In the genomic region with DNA sequence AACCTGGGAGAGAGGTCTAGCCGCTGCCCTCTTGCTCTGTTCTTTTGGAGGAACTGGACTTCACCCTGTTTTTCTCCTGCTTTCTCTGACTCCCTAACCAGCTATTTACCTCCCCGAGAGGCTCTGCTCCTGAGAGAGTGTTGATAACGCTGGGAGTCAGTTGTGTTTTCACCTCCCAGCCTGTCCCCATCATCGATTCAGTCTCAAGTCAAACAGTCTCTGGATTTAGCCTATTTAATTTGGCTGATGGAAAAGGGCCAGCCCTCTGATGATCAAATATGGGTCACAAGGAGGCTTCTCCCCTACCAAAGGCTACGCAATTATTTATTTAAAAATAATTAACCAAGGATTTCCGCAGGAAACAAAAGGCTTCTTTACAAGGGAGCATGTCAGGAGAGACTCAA, we compare ENCODE assay signal across 15 cellular contexts. TPM values are rescaled to one million over a fixed set of nuclear protein-coding genes. Genes with fewer than 3 reads are reported as not detected.
"Had no signal": no experiment of that assay in that cellular context is flagged by ENCODE, and none has a peak within 500 bp of the region (broad histone marks: within the 10 kb centered on the region; RNA-seq: fewer than 3 reads in every experiment).

No MANE protein-coding gene starts in this region.

- H3K4me3 ChIP-seq: heart left ventricle, left ventricle myocardium inferior, ovary, skin epidermis, thyroid gland had no signal

- H3K27ac ChIP-seq: heart left ventricle, left ventricle myocardium inferior, ovary, skin epidermis, thyroid gland, WERI-Rb-1 had no signal

- H3K27me3 ChIP-seq: ovary, thyroid gland had no signal

- H3K27ac Mint-ChIP-seq: activated CD8-positive, alpha-beta T cell treated with anti-CD3 and anti-CD28 coated beads, Interleukin-2, amount 10 ng/mL, durations not matched to agents 7 days and 5 days had no signal

- H3K9me3 ChIP-seq: heart left ventricle, left ventricle myocardium inferior, ovary, thyroid gland had no signal

- DNase-seq: activated CD4-positive, alpha-beta T cell treated with anti-CD3 and anti-CD28 coated beads for 4 hours; activated CD8-positive, alpha-beta memory T cell treated with anti-CD3 and anti-CD28 coated beads, Interleukin-2, amount 50 U/mL, for 48 hours; activated CD8-positive, alpha-beta T cell treated with anti-CD3 and anti-CD28 coated beads, Interleukin-2, amount 10 ng/mL, durations not matched to agents 7 days and 5 days; activated naive CD4-positive, alpha-beta T cell; heart left ventricle; left ventricle myocardium inferior; ovary; T1000; thyroid gland; WERI-Rb-1 had no signal

- H3K4me3 Mint-ChIP-seq: activated CD8-positive, alpha-beta T cell treated with anti-CD3 and anti-CD28 coated beads, Interleukin-2, amount 10 ng/mL, durations not matched to agents 7 days and 5 days; neural crest cell had no signal

- ATAC-seq: activated CD8-positive, alpha-beta T cell treated with anti-CD3 and anti-CD28 coated beads, Interleukin-2, amount 10 ng/mL, durations not matched to agents 7 days and 5 days; heart left ventricle had no signal

- H3K36me3 ChIP-seq: heart left ventricle, left ventricle myocardium inferior, ovary, thyroid gland, WERI-Rb-1 had no signal

RNA-seq across cellular contexts. Expression of gene HNF1B, which starts 31.8 kb away (rescaled TPM):
- total RNA-seq: activated CD8-positive, alpha-beta T cell treated with anti-CD3 and anti-CD28 coated beads, Interleukin-2, amount 10 ng/mL, durations not matched to agents 7 days and 5 days; cardiac septum; frontal cortex; heart left ventricle; left ventricle myocardium inferior; myocyte; neural crest cell; thyroid gland had no signal
- polyA plus RNA-seq: heart left ventricle had no signal
